23 cellular contexts compared by ENCODE assay signal in the genomic region with DNA sequence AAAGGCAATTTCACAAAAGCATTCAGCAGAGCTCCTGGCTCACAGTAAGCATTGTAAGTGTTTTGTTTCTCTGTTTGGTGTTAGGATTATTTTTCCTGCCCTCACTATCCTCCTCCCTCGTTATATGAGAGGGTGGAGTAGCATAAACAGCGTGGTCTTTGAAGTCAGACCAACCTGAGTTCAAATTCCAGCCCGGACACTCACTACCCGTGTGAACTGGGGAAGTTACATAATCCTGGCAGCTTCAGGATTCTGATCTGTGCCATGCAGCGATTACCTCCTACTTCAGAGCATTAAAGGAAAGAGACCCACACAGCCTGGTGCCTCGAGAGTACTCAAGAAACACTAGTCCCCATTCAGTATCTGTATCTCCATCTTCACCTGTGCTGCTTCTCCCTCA.
A peak's percentile ranks its signal among the peaks of the same experiment; 100 is the strongest.
DNase-seq lines count a peak whose midpoint lies in the region; ATAC-seq, FAIRE-seq and TF ChIP-seq lines count a peak whose summit lies in the region.
"Had no signal": no experiment of that assay in that cellular context is flagged by ENCODE, and none has a peak within 500 bp of the region (broad histone marks: within the 10 kb centered on the region; RNA-seq: fewer than 3 reads in every experiment).

No MANE protein-coding gene starts in this region.

- H3K79me2 ChIP-seq in mammary epithelial cell (ENCODE audit: insufficient read depth, low read length), result no peaks in the 10 kb centered on the region

- in situ Hi-C loops in mammary epithelial cell (cut with MboI; ENCODE audit: low sequenced_read_pairs in 2 of 2), result no loop called here

- BruUV-seq in mammary epithelial cell (replicated peaks; lab: Mats Ljungman, UMichigan), result no TSS peak

- intact Hi-C loops in mammary epithelial cell (cut with micrococcal nuclease), result no loop called here

- peak; percentile 91 for ATAC-seq in left lobe of liver
- ATAC-seq: activated CD8-positive, alpha-beta T cell treated with anti-CD3 and anti-CD28 coated beads for 36 hours; activated naive CD4-positive, alpha-beta T cell treated with anti-CD3 and anti-CD28 coated beads, Interleukin-2, amount 50 U/mL, for 72 hours; activated T-helper 17 cell treated with anti-CD3 and anti-CD28 coated beads, Interleukin-2, amount 50 U/mL, for 72 hours; stimulated activated naive CD8-positive, alpha-beta T cell treated with anti-CD3 and anti-CD28 coated beads, Interleukin-15, amount 100 ng/mL, for 72 hours; T-helper 17 cell had no signal

- H3K27me3 ChIP-seq in mammary epithelial cell (ENCODE audit: insufficient read depth, low read length), result no peaks in the 10 kb centered on the region
- no peaks in the 10 kb centered on the region for H3K27me3 ChIP-seq in small intestine (ENCODE audit: control insufficient read depth in 2 of 2, insufficient read depth in 2 of 2, low read length in 2 of 2)
- H3K27me3 ChIP-seq: neutrophil had no signal

- H3K4me2 ChIP-seq in mammary epithelial cell (ENCODE audit: insufficient read depth, low read depth, low read length), result no peak overlapping the region

- H3K9me3 ChIP-seq in mammary epithelial cell (replicated peaks; ENCODE audit: insufficient read depth, low read length), result no peaks in the 10 kb centered on the region
- no peaks in the 10 kb centered on the region for H3K9me3 ChIP-seq in small intestine (ENCODE audit: control insufficient read depth, low read depth)
- H3K9me3 ChIP-seq: neutrophil, prostate gland had no signal

- H3K27ac ChIP-seq in mammary epithelial cell (ENCODE audit: insufficient read depth, low read depth, low read length) (no peak overlapping the region), small intestine (ENCODE audit: low read depth in 1 of 2, low read length in 1 of 2) (no peak overlapping the region)
- H3K27ac ChIP-seq: neutrophil, prostate gland, SK-N-MC, skin epidermis had no signal

- WGBS in mammary epithelial cell (ENCODE audit: low coverage, missing lambda C conversion rate), result 32% methylated on average over 6 of the region's 6 CpGs
- 8 to 46% (median 27%) methylated on average over 6 of the region's 6 CpGs for WGBS in small intestine, 3 donors

- H2AFZ ChIP-seq in mammary epithelial cell (ENCODE audit: low read depth, low read length), result peak overlapping the region; percentile 24

- H3K4me1 ChIP-seq in mammary epithelial cell (ENCODE audit: insufficient read depth, low read length) (peaks cover 9% of the 10 kb centered on the region), small intestine (ENCODE audit: control insufficient read depth in 2 of 2, insufficient read depth in 1 of 2, low read depth in 1 of 2, low read length in 1 of 2) (no peaks in the 10 kb centered on the region)
- H3K4me1 ChIP-seq: prostate gland had no signal

- dilution Hi-C loops in mammary epithelial cell (cut with HindIII; ENCODE audit: low sequenced_read_pairs), result no loop called here

- H3K36me3 ChIP-seq in mammary epithelial cell (ENCODE audit: insufficient read depth, low read length) (no peaks in the 10 kb centered on the region), small intestine (ENCODE audit: control insufficient read depth in 2 of 2, insufficient read depth in 2 of 2, low read length in 2 of 2) (no peaks in the 10 kb centered on the region)
- H3K36me3 ChIP-seq: neutrophil, prostate gland had no signal

- no peak overlapping the region for H3K9ac ChIP-seq in mammary epithelial cell (ENCODE audit: insufficient read depth, low read length)

- no peak for FAIRE-seq in small intestine (lab: Jason Lieb, UNC)
- FAIRE-seq: endometrium had no signal

- H3K4me3 ChIP-seq in mammary epithelial cell (replicated peaks in 1 of 3; ENCODE audit: insufficient read depth in 1 of 3, low read depth in 2 of 3, low read length in 3 of 3) (no peak overlapping the region), small intestine (ENCODE audit: low read depth in 1 of 2, low read length in 2 of 2) (no peak overlapping the region)
- H3K4me3 ChIP-seq: prostate gland, SK-N-MC, skin epidermis had no signal

- CTCF ChIA-PET in mammary epithelial cell (lab: Charles Lee; ENCODE audit: low non-redundant PET), result no interaction called here

- no peaks in the 10 kb centered on the region for H4K20me1 ChIP-seq in mammary epithelial cell (ENCODE audit: insufficient read depth, low read length)

- TF ChIP-seq CTCF in mammary epithelial cell (conservative IDR thresholded peaks at IDR 0.05 in 1 of 2, IDR thresholded peaks at IDR 0.05 in 1 of 2; ENCODE audit: extremely low read depth in 1 of 2, insufficient read depth in 1 of 2, low read depth in 1 of 2, low read length in 2 of 2), result no peak

- DNase-seq in M059J (ENCODE audit: low read depth) (peak; percentile 12), mammary epithelial cell (no peak), left lobe of liver (ENCODE audit: low spot score) (peak; percentile 86), small intestine (peak; percentile 78), inferior parietal cortex (ENCODE audit: extremely low spot score) (no peak), NCI-H128 (lab: John Stamatoyannopoulos, UW; ENCODE audit: unreplicated experiment) (no peak)
- no peak for DNase-seq in activated CD4-positive, alpha-beta T cell treated with anti-CD3 and anti-CD28 coated beads, Interleukin-2, amount 50 U/mL, for 48 hours
- DNase-seq: activated CD4-positive, alpha-beta T cell treated with anti-CD3 and anti-CD28 coated beads for 1 hour; activated CD8-positive, alpha-beta T cell treated with anti-CD3 and anti-CD28 coated beads for 36 hours; anterior cingulate cortex; naive B cell; NCI-H1436 treated with DMSO at 0.1 percent for 48 hours; NCI-H446; stimulated activated CD8-positive, alpha-beta memory T cell treated with anti-CD3 and anti-CD28 coated beads, Interleukin-4, amount 100 ng/mL, for 48 hours; stimulated activated naive CD8-positive, alpha-beta T cell treated with anti-CD3 and anti-CD28 coated beads, Interleukin-15, amount 100 ng/mL, for 72 hours; T-helper 17 cell had no signal

Comparison
In these comparisons a context has a peak if more than half of its experiments do, and no peak if none do; other contexts are left out.
1. DNase-seq: peak in M059J (single experiment), left lobe of liver (single experiment) and small intestine (single experiment); none in mammary epithelial cell (single experiment), inferior parietal cortex (single experiment), NCI-H128 (single experiment) and activated CD4-positive, alpha-beta T cell treated with anti-CD3 and anti-CD28 coated beads, Interleukin-2, amount 50 U/mL, for 48 hours (0 of 2).